11 cellular contexts compared by ENCODE assay signal in genomic region chr15:58228708-58229107, GRCh38.
A peak's percentile ranks its signal among the peaks of the same experiment; 100 is the strongest.
DNase-seq lines count a peak whose midpoint lies in the region; ATAC-seq, FAIRE-seq and TF ChIP-seq lines count a peak whose summit lies in the region.
"Had no signal": no experiment of that assay in that cellular context is flagged by ENCODE, and none has a peak within 500 bp of the region (broad histone marks: within the 10 kb centered on the region; RNA-seq: fewer than 3 reads in every experiment).

No MANE protein-coding gene starts in this region.

- WGBS in A549 (ENCODE audit: missing lambda C conversion rate), result 10% methylated on average over 1 of the region's 1 CpG

- TF ChIP-seq CTCF in A549 (IDR thresholded peaks at IDR 0.05) (no peak), dorsolateral prefrontal cortex (IDR thresholded peaks at IDR 0.05 in 54 of 56, conservative IDR thresholded peaks at IDR 0.05 in 2 of 56; ENCODE audit: low read depth in 1 of 56, partially characterized antibody in 56 of 56) (no peak), omental fat pad (IDR thresholded peaks at IDR 0.05) (no peak)

- H3K9me3 ChIP-seq in A549, result no peaks in the 10 kb centered on the region; the same call in 2 of the 3 replicates
- no peaks in the 10 kb centered on the region for H3K9me3 ChIP-seq in HUES6 (ENCODE audit: control insufficient read depth, insufficient read depth, low read depth, low read length)
- H3K9me3 ChIP-seq: uterus had no signal

- TF ChIP-seq RAD21 in A549 (conservative IDR thresholded peaks at IDR 0.05 in 1 of 2, IDR thresholded peaks at IDR 0.05 in 1 of 2), result no peak; a peak in 1 of 5 replicates

- DNase-seq in A549 (ENCODE audit: low read depth in 1 of 2, low spot score in 1 of 2) (peak in 1 of 2 experiments; percentile 40), dorsolateral prefrontal cortex (no peak), left kidney (ENCODE audit: low read depth, low spot score) (peak; percentile 64), UCSD-AML1 (lab: John Stamatoyannopoulos, UW; ENCODE audit: unreplicated experiment) (no peak), NAMALWA (ENCODE audit: low spot score) (no peak), omental fat pad (ENCODE audit: low spot score) (no peak)
- no peak for DNase-seq in activated CD4-positive, alpha-beta T cell treated with anti-CD3 and anti-CD28 coated beads, Interleukin-2, amount 50 U/mL, for 48 hours
- DNase-seq: uterus had no signal

- peak overlapping the region; percentile 49 for H3K4me2 ChIP-seq in A549

- peak; percentile 33 to 70; a peak in 3 of 6 replicates for ATAC-seq in A549
- ATAC-seq in omental fat pad (ENCODE audit: low FRiP score), result no peak

- no peaks in the 10 kb centered on the region for H3K36me3 ChIP-seq in HUES6 (ENCODE audit: control insufficient read depth, insufficient read depth, low read length)
- H3K36me3 ChIP-seq: uterus had no signal

- intact Hi-C loops in dorsolateral prefrontal cortex (cut with DNase I), result loop anchor here (5.0 to 10.0 kb wide), 7 partner anchors 179 to 706 kb away; partner anchors contain the start of genes MINDY2 (in 1 of the 2) and SLTM (in 1 of the 2)

- H3K9ac ChIP-seq in HUES6 (ENCODE audit: low read length), result no peak overlapping the region

- H3K27me3 ChIP-seq in HUES6 (ENCODE audit: control insufficient read depth, insufficient read depth, low read length) (no peaks in the 10 kb centered on the region), dorsolateral prefrontal cortex (no peaks in the 10 kb centered on the region)
- H3K27me3 ChIP-seq: uterus had no signal

- H3K4me1 ChIP-seq in A549 (peaks cover 34% of the 10 kb centered on the region), HUES6 (ENCODE audit: control insufficient read depth, insufficient read depth, low read length) (peaks cover 28% of the 10 kb centered on the region)
- H3K4me1 ChIP-seq: uterus had no signal

- FAIRE-seq in A549 (lab: Jason Lieb, UNC), result peak; percentile 39

- POLR2A ChIA-PET in A549 (lab: Yijun Ruan, JAX), result interaction anchor here (1.6 kb wide), 1 partner anchor 521 kb away, joined by 4 read pairs; the partner anchor contains the start of gene ADAM10

- CTCF ChIA-PET in A549 (lab: Yijun Ruan, JAX), result interaction anchor here (0.6 to 3.5 kb wide), 41 partner anchors 9 to 1300 kb away, joined by 3 to 33 read pairs (median 4); partner anchors contain the start of gene MINDY2

- no peak for TF ChIP-seq POLR2A in A549 (IDR thresholded peaks at IDR 0.05; ENCODE audit: low read length)

- H3K4me3 ChIP-seq in A549, result no peak overlapping the region
- peak overlapping the region; percentile 17 for H3K4me3 ChIP-seq in HUES6 (ENCODE audit: low read depth, low read length)
- H3K4me3 ChIP-seq in dorsolateral prefrontal cortex, result peak overlapping the region in 22 of 59 donors; percentile 3 to 55 (median 30)
- H3K4me3 ChIP-seq: lung, uterus had no signal

- no peak for TF ChIP-seq EP300 in A549 (IDR thresholded peaks at IDR 0.05)

- H3K27ac ChIP-seq in A549, result peak overlapping the region; percentile 41 to 73
- no peak overlapping the region for H3K27ac ChIP-seq in HUES6 (ENCODE audit: low read depth, low read length)
- H3K27ac ChIP-seq in dorsolateral prefrontal cortex, result peak overlapping the region in 57 of 59 donors; percentile 31 to 96 (median 83)
- H3K27ac ChIP-seq: C4-2B, uterus had no signal

TF ChIP-seq in A549, 52 proteins besides CTCF, POLR2A, EP300 and RAD21:
- peak; percentile 15; the same call in 1 of the 3 replicates for TF ChIP-seq SMC3 (IDR thresholded peaks at IDR 0.05)
- no peak for TF ChIP-seq RARB (CRISPR knock-in tag; IDR thresholded peaks at IDR 0.05)
- no peak for TF ChIP-seq TFCP2L1 (CRISPR knock-in tag; IDR thresholded peaks at IDR 0.05)
- no peak for TF ChIP-seq NFE2L2 (conservative IDR thresholded peaks at IDR 0.05; ENCODE audit: low read length)
- TF ChIP-seq USF2 (IDR thresholded peaks at IDR 0.05), result no peak
